In genomic region chr10:14381475-14381874, GRCh38 we compare ENCODE assay signal across 9 cellular contexts.
"Had no signal": no experiment of that assay in that cellular context is flagged by ENCODE, and none has a peak within 500 bp of the region (broad histone marks: within the 10 kb centered on the region; RNA-seq: fewer than 3 reads in every experiment).

No MANE protein-coding gene starts in this region.

- H3K27me3 Mint-ChIP-seq: activated naive CD8-positive, alpha-beta T cell treated with anti-CD3 and anti-CD28 coated beads, Interleukin-2, amount 10 ng/mL, durations not matched to agents 7 days and 5 days had no signal

- ATAC-seq: foreskin keratinocyte, left lobe of liver had no signal

- H3K4me3 Mint-ChIP-seq: activated B cell treated with CpG ODN at 0.5 μM for 24 hours; activated CD8-positive, alpha-beta T cell treated with anti-CD3 and anti-CD28 coated beads for 36 hours; activated naive CD8-positive, alpha-beta T cell treated with anti-CD3 and anti-CD28 coated beads, Interleukin-2, amount 10 ng/mL, durations not matched to agents 7 days and 5 days; activated T-helper 17 cell treated with anti-CD3 and anti-CD28 coated beads, Interleukin-2, amount 50 U/mL, for 72 hours had no signal

- H3K36me3 Mint-ChIP-seq: activated naive CD8-positive, alpha-beta T cell treated with anti-CD3 and anti-CD28 coated beads, Interleukin-2, amount 10 ng/mL, durations not matched to agents 7 days and 5 days had no signal

- H3K27ac Mint-ChIP-seq: activated B cell treated with CpG ODN at 0.5 μM for 24 hours; activated CD8-positive, alpha-beta T cell treated with anti-CD3 and anti-CD28 coated beads for 36 hours; activated naive CD8-positive, alpha-beta T cell treated with anti-CD3 and anti-CD28 coated beads, Interleukin-2, amount 10 ng/mL, durations not matched to agents 7 days and 5 days; activated T-helper 17 cell treated with anti-CD3 and anti-CD28 coated beads, Interleukin-2, amount 50 U/mL, for 72 hours; progenitor cell of endocrine pancreas had no signal

- DNase-seq: activated B cell treated with CpG ODN at 0.5 μM for 24 hours; activated naive CD8-positive, alpha-beta T cell treated with anti-CD3 and anti-CD28 coated beads, Interleukin-2, amount 10 ng/mL, durations not matched to agents 7 days and 5 days; hypothalamus; midbrain had no signal

- H3K9me3 Mint-ChIP-seq: activated B cell treated with CpG ODN at 0.5 μM for 24 hours; activated naive CD8-positive, alpha-beta T cell treated with anti-CD3 and anti-CD28 coated beads, Interleukin-2, amount 10 ng/mL, durations not matched to agents 7 days and 5 days; activated T-helper 17 cell treated with anti-CD3 and anti-CD28 coated beads, Interleukin-2, amount 50 U/mL, for 72 hours had no signal
